Comparison of ENCODE assay signal across 8 cellular contexts in genomic region chr3:128994173-128994512, GRCh38. TPM values are rescaled to one million over a fixed set of nuclear protein-coding genes. Genes with fewer than 3 reads are reported as not detected.
A peak's percentile ranks its signal among the peaks of the same experiment; 100 is the strongest.
DNase-seq lines count a peak whose midpoint lies in the region; ATAC-seq, FAIRE-seq and TF ChIP-seq lines count a peak whose summit lies in the region.

No MANE protein-coding gene starts in this region.

- no peak for ATAC-seq in GM21786 (IDR thresholded peaks at IDR 0.05; ENCODE audit: unreplicated experiment)

- no peaks in the 10 kb centered on the region for H3K36me3 ChIP-seq in neural cell (ENCODE audit: insufficient read depth, low read length)

- intact Hi-C loops in dorsolateral prefrontal cortex (cut with DNase I): no loop called here

- no peaks in the 10 kb centered on the region for H3K9me2 ChIP-seq in neural cell (ENCODE audit: insufficient read depth, low read length)

- H3K9ac ChIP-seq in neural cell (ENCODE audit: low read length): peak overlapping the region; percentile 64

- TF ChIP-seq CTCF in dorsolateral prefrontal cortex (IDR thresholded peaks at IDR 0.05 in 54 of 56, conservative IDR thresholded peaks at IDR 0.05 in 2 of 56; ENCODE audit: low read depth in 1 of 56, partially characterized antibody in 56 of 56) (no peak), neural cell (IDR thresholded peaks at IDR 0.05; ENCODE audit: poor library complexity, severe bottlenecking) (no peak)

- peak overlapping the region; percentile 71 for H3K4me2 ChIP-seq in neural cell (ENCODE audit: low read length)

- H3K27ac ChIP-seq in dorsolateral prefrontal cortex (peak overlapping the region in 7 of 59 donors; percentile 21 to 62 (median 45)), neural cell (ENCODE audit: low read length) (no peak overlapping the region)

- TF ChIP-seq POLR2A in H54 (IDR thresholded peaks at IDR 0.05; ENCODE audit: low read depth, low read length): no peak

- DNase-seq in AML-193 (lab: John Stamatoyannopoulos, UW): peak; percentile 10 to 28
- DNase-seq in Jurkat, Clone E6-1 (ENCODE audit: low read depth, low spot score): no peak
- no peak for DNase-seq in dorsolateral prefrontal cortex
- no peak for DNase-seq in H54 (ENCODE audit: insufficient read length, low spot score)
- DNase-seq in NCI-H1436 treated with DMSO at 0.1 percent for 48 hours (lab: John Stamatoyannopoulos, UW): no peak
- no peak for DNase-seq in NCI-H1048 (lab: John Stamatoyannopoulos, UW)

- TF ChIP-seq EP300 in neural cell (conservative IDR thresholded peaks at IDR 0.05; ENCODE audit: poor library complexity, severe bottlenecking): no peak

- no peak for FAIRE-seq in H54 (lab: Jason Lieb, UNC)

- H3K79me2 ChIP-seq in neural cell (replicated peaks; ENCODE audit: insufficient read depth, low read length): no peaks in the 10 kb centered on the region

- H3K9me3 ChIP-seq in neural cell (ENCODE audit: low read length): no peaks in the 10 kb centered on the region

- H3K27me3 ChIP-seq in dorsolateral prefrontal cortex (no peaks in the 10 kb centered on the region), neural cell (ENCODE audit: insufficient read depth, low read depth, low read length) (no peaks in the 10 kb centered on the region)

- H3F3A ChIP-seq in neural cell (ENCODE audit: insufficient read depth, low read length, poor library complexity, severe bottlenecking): no peaks in the 10 kb centered on the region

- TF ChIP-seq RAD21 in neural cell (conservative IDR thresholded peaks at IDR 0.05): no peak

- peak overlapping the region; percentile 44 for H3K4me3 ChIP-seq in Jurkat, Clone E6-1 (ENCODE audit: low read length)
- H3K4me3 ChIP-seq in dorsolateral prefrontal cortex: peak overlapping the region; percentile 26 to 77 (median 64)
- H3K4me3 ChIP-seq in neural cell (ENCODE audit: low read length): peak overlapping the region; percentile 74

- peak overlapping the region; percentile 51 for H2AFZ ChIP-seq in neural cell (ENCODE audit: low read depth, low read length)

- no peaks in the 10 kb centered on the region for H4K20me1 ChIP-seq in neural cell (ENCODE audit: insufficient read depth)

TF ChIP-seq in neural cell, 6 proteins besides CTCF, POLR2A, EP300 and RAD21:
- no peak for TF ChIP-seq SMC3 (conservative IDR thresholded peaks at IDR 0.05; ENCODE audit: poor library complexity)
- no peak for TF ChIP-seq REST (IDR thresholded peaks at IDR 0.05; ENCODE audit: borderline replicate concordance)
- no peak for TF ChIP-seq POLR2AphosphoS5 (IDR thresholded peaks at IDR 0.05)
- TF ChIP-seq EZH2 (IDR thresholded peaks at IDR 0.05; ENCODE audit: borderline replicate concordance, insufficient read depth, low read length, poor library complexity, severe bottlenecking): no peak
- no peak for TF ChIP-seq MXI1 (conservative IDR thresholded peaks at IDR 0.05; ENCODE audit: poor library complexity, severe bottlenecking)
- no peak for TF ChIP-seq TAF1 (IDR thresholded peaks at IDR 0.05; ENCODE audit: low read depth)

RNA-seq across cellular contexts. Expression of gene CFAP92, which starts 0.3 kb away (rescaled TPM):
- 0.54 TPM for polyA plus RNA-seq in Jurkat, Clone E6-1 (2012; ENCODE audit: insufficient read depth, insufficient read length)
- total RNA-seq in dorsolateral prefrontal cortex: 10 to 100 TPM in 18 of 120 experiments, 1 to 10 TPM in 102; 1.7 to 13.7 (median 6.6) TPM
- 0.69 and 1.6 TPM in 2 replicates for polyA plus RNA-seq in neural cell
- polyA minus RNA-seq in neural cell: 2.4 and 3.5 TPM in 2 replicates

RNA-seq across cellular contexts. Expression of gene EFCC1, which starts 7.0 kb away (rescaled TPM):
- polyA plus RNA-seq in Jurkat, Clone E6-1 (2012; ENCODE audit: insufficient read depth, insufficient read length): not detected
- 1 to 10 TPM in 98 of 120 experiments, under 1 TPM in 22; 0.59 to 4.3 (median 1.5) TPM for total RNA-seq in dorsolateral prefrontal cortex
- not detected in 2 replicates for polyA plus RNA-seq in neural cell
- not detected in 2 replicates for polyA minus RNA-seq in neural cell

Comparison
In these comparisons a context has a peak if more than half of its experiments do, and no peak if none do; other contexts are left out.
1. DNase-seq: peak in AML-193 (2 of 2); none in Jurkat, Clone E6-1 (single experiment), dorsolateral prefrontal cortex (0 of 10), H54 (single experiment), NCI-H1436 treated with DMSO at 0.1 percent for 48 hours (single experiment) and NCI-H1048 (single experiment).
2. Peak in every context shown above with its lines, with median percentiles within 50 percentile points of each other: H3K4me3 ChIP-seq.